Comparison of ENCODE assay signal across 20 cellular contexts in genomic region chr20:24752612-24753011, GRCh38.
DNase-seq lines count a peak whose midpoint lies in the region; ATAC-seq and TF ChIP-seq lines count a peak whose summit lies in the region.
"Had no signal": no experiment of that assay in that cellular context is flagged by ENCODE, and none has a peak within 500 bp of the region (broad histone marks: within the 10 kb centered on the region; RNA-seq: fewer than 3 reads in every experiment).

No MANE protein-coding gene starts in this region.

- H3K4me3 Mint-ChIP-seq in activated CD4-positive, alpha-beta memory T cell treated with anti-CD3 and anti-CD28 coated beads, Interleukin-2, amount 10 ng/mL, durations not matched to agents 7 days and 5 days: no peak overlapping the region
- no peak overlapping the region for H3K4me3 Mint-ChIP-seq in activated CD4-positive, alpha-beta memory T cell treated with anti-CD3 and anti-CD28 coated beads for 36 hours
- H3K4me3 Mint-ChIP-seq in type B pancreatic cell (no peak overlapping the region), WTC11 (no peak overlapping the region)
- H3K4me3 Mint-ChIP-seq: CD8-positive, alpha-beta T cell had no signal

- ATAC-seq in GM19467 (IDR thresholded peaks at IDR 0.05; ENCODE audit: unreplicated experiment) (no peak), WTC11 (no peak)
- ATAC-seq: CD8-positive, alpha-beta T cell had no signal

- POLR2A ChIA-PET in activated CD4-positive, alpha-beta memory T cell treated with anti-CD3 and anti-CD28 coated beads, Interleukin-2, amount 10 ng/mL, durations not matched to agents 7 days and 5 days (lab: Charles Lee): no interaction called here
- POLR2A ChIA-PET in activated CD4-positive, alpha-beta memory T cell treated with anti-CD3 and anti-CD28 coated beads for 36 hours (lab: Charles Lee): no interaction called here
- POLR2A ChIA-PET in WTC11 (lab: Charles Lee): no interaction called here

- H3K27ac Mint-ChIP-seq in activated CD4-positive, alpha-beta memory T cell treated with anti-CD3 and anti-CD28 coated beads, Interleukin-2, amount 10 ng/mL, durations not matched to agents 7 days and 5 days: no peak overlapping the region
- H3K27ac Mint-ChIP-seq in activated CD4-positive, alpha-beta memory T cell treated with anti-CD3 and anti-CD28 coated beads for 36 hours: no peak overlapping the region
- H3K27ac Mint-ChIP-seq in type B pancreatic cell: no peak overlapping the region
- no peak overlapping the region for H3K27ac Mint-ChIP-seq in WTC11
- H3K27ac Mint-ChIP-seq: CD8-positive, alpha-beta T cell had no signal

- intact Hi-C loops in activated CD4-positive, alpha-beta memory T cell treated with anti-CD3 and anti-CD28 coated beads for 36 hours (cut with micrococcal nuclease): no loop called here

- CTCF ChIA-PET in activated CD4-positive, alpha-beta memory T cell treated with anti-CD3 and anti-CD28 coated beads, Interleukin-2, amount 10 ng/mL, durations not matched to agents 7 days and 5 days (lab: Charles Lee): no interaction called here
- CTCF ChIA-PET in activated CD4-positive, alpha-beta memory T cell treated with anti-CD3 and anti-CD28 coated beads for 36 hours (lab: Charles Lee): no interaction called here
- CTCF ChIA-PET in WTC11 (lab: Charles Lee): no interaction called here

- peaks cover 19% of the 10 kb centered on the region for H3K27me3 Mint-ChIP-seq in activated CD4-positive, alpha-beta memory T cell treated with anti-CD3 and anti-CD28 coated beads, Interleukin-2, amount 10 ng/mL, durations not matched to agents 7 days and 5 days
- peaks cover 10% of the 10 kb centered on the region for H3K27me3 Mint-ChIP-seq in activated CD4-positive, alpha-beta memory T cell treated with anti-CD3 and anti-CD28 coated beads for 36 hours
- H3K27me3 Mint-ChIP-seq in type B pancreatic cell (no peaks in the 10 kb centered on the region), WTC11 (ENCODE audit: low read depth) (no peaks in the 10 kb centered on the region)

- peak; percentile 5 for DNase-seq in activated CD4-positive, alpha-beta memory T cell treated with anti-CD3 and anti-CD28 coated beads, Interleukin-2, amount 10 ng/mL, durations not matched to agents 7 days and 5 days
- no peak for DNase-seq in activated CD4-positive, alpha-beta memory T cell treated with anti-CD3 and anti-CD28 coated beads for 36 hours
- DNase-seq in activated CD8-positive, alpha-beta memory T cell treated with anti-CD3 and anti-CD28 coated beads, Interleukin-2, amount 50 U/mL, for 48 hours: peak; percentile 18
- DNase-seq in islet precursor cell: peak; percentile 29
- DNase-seq in type B pancreatic cell (ENCODE audit: extremely low spot score, unreplicated experiment): peak; percentile 34
- no peak for DNase-seq in WTC11 (ENCODE audit: low spot score)
- no peak for DNase-seq in DMS153 (lab: John Stamatoyannopoulos, UW)
- DNase-seq: ACHN, C1 segment of cervical spinal cord, GM23248, HCEC 1CT, Kasumi-1, NCI-H1417, NCI-H187, NCI-H446, NCI-H526, Peyer's patch, SJCRH30 had no signal

- no peaks in the 10 kb centered on the region for H3K36me3 Mint-ChIP-seq in activated CD4-positive, alpha-beta memory T cell treated with anti-CD3 and anti-CD28 coated beads, Interleukin-2, amount 10 ng/mL, durations not matched to agents 7 days and 5 days (ENCODE audit: low read depth)
- no peaks in the 10 kb centered on the region for H3K36me3 Mint-ChIP-seq in activated CD4-positive, alpha-beta memory T cell treated with anti-CD3 and anti-CD28 coated beads for 36 hours
- H3K36me3 Mint-ChIP-seq in type B pancreatic cell: no peaks in the 10 kb centered on the region
- H3K36me3 Mint-ChIP-seq in WTC11: no peaks in the 10 kb centered on the region
- H3K36me3 Mint-ChIP-seq: CD8-positive, alpha-beta T cell had no signal

- no peak for TF ChIP-seq CTCF in type B pancreatic cell (conservative IDR thresholded peaks at IDR 0.05)
- TF ChIP-seq CTCF in WTC11 (IDR thresholded peaks at IDR 0.05): no peak

- H3K4me1 Mint-ChIP-seq in activated CD4-positive, alpha-beta memory T cell treated with anti-CD3 and anti-CD28 coated beads, Interleukin-2, amount 10 ng/mL, durations not matched to agents 7 days and 5 days: peaks cover under 1% of the 10 kb centered on the region
- no peaks in the 10 kb centered on the region for H3K4me1 Mint-ChIP-seq in activated CD4-positive, alpha-beta memory T cell treated with anti-CD3 and anti-CD28 coated beads for 36 hours (ENCODE audit: low read depth)
- H3K4me1 Mint-ChIP-seq in type B pancreatic cell (ENCODE audit: unreplicated experiment): peaks cover 25% of the 10 kb centered on the region
- peaks cover 18% of the 10 kb centered on the region for H3K4me1 Mint-ChIP-seq in WTC11

- no peaks in the 10 kb centered on the region for H3K9me3 Mint-ChIP-seq in activated CD4-positive, alpha-beta memory T cell treated with anti-CD3 and anti-CD28 coated beads, Interleukin-2, amount 10 ng/mL, durations not matched to agents 7 days and 5 days
- H3K9me3 Mint-ChIP-seq in activated CD4-positive, alpha-beta memory T cell treated with anti-CD3 and anti-CD28 coated beads for 36 hours: no peaks in the 10 kb centered on the region
- H3K9me3 Mint-ChIP-seq in type B pancreatic cell: no peaks in the 10 kb centered on the region
- no peaks in the 10 kb centered on the region for H3K9me3 Mint-ChIP-seq in WTC11
- H3K9me3 Mint-ChIP-seq: CD8-positive, alpha-beta T cell had no signal

TF ChIP-seq in WTC11, 78 proteins besides CTCF, POLR2A, EP300 and RAD21:
- no peak for TF ChIP-seq E2F1 (CRISPR knock-in tag; IDR thresholded peaks at IDR 0.05)
- TF ChIP-seq USF2 (CRISPR knock-in tag; IDR thresholded peaks at IDR 0.05): no peak
- TF ChIP-seq TEAD1 (CRISPR knock-in tag; IDR thresholded peaks at IDR 0.05): no peak
- TF ChIP-seq RORB (CRISPR knock-in tag; IDR thresholded peaks at IDR 0.05): no peak
- TF ChIP-seq ETV6 (CRISPR knock-in tag; IDR thresholded peaks at IDR 0.05): no peak

Comparison
In these comparisons a context has a peak if more than half of its experiments do, and no peak if none do; other contexts are left out.
1. DNase-seq: peak in activated CD4-positive, alpha-beta memory T cell treated with anti-CD3 and anti-CD28 coated beads, Interleukin-2, amount 10 ng/mL, durations not matched to agents 7 days and 5 days (single experiment), activated CD8-positive, alpha-beta memory T cell treated with anti-CD3 and anti-CD28 coated beads, Interleukin-2, amount 50 U/mL, for 48 hours (single experiment), islet precursor cell (single experiment) and type B pancreatic cell (single experiment); none in activated CD4-positive, alpha-beta memory T cell treated with anti-CD3 and anti-CD28 coated beads for 36 hours (single experiment), WTC11 (single experiment) and DMS153 (single experiment).